1 cellular context compared by ENCODE assay signal in the genomic region with DNA sequence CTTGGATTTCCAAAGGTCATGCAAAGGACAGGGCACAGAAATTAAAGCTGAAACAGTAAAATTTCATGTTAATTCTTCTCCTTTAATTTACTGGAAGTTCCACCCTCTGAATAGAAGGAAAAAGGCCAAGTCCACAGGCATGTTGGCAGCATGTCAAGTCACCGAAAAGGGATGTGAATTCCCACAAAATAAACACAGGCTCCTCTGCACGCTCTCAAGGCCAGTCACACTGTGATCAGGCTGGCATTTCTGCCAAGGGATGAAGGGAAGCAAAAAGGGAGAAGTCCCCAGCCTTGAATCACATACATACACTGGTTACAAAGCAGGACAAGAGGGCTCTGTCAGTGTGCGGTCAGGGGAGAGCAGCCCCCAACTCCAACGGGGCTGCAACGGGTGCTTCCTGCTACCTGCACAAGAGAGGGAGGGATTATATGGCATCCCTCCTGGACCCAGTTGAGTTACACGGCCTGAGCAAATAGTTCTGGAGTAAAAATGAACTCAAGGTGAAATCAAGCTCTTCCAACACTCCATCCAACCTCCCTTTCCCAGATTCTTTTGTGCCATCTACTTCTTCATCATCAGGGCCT.
TF ChIP-seq lines count a peak whose summit lies in the region.

No MANE protein-coding gene starts in this region.

TF ChIP-seq in GM23338, 12 proteins besides CTCF, POLR2A, EP300 and RAD21 (continued from another document):
- TF ChIP-seq, protein P1, sequence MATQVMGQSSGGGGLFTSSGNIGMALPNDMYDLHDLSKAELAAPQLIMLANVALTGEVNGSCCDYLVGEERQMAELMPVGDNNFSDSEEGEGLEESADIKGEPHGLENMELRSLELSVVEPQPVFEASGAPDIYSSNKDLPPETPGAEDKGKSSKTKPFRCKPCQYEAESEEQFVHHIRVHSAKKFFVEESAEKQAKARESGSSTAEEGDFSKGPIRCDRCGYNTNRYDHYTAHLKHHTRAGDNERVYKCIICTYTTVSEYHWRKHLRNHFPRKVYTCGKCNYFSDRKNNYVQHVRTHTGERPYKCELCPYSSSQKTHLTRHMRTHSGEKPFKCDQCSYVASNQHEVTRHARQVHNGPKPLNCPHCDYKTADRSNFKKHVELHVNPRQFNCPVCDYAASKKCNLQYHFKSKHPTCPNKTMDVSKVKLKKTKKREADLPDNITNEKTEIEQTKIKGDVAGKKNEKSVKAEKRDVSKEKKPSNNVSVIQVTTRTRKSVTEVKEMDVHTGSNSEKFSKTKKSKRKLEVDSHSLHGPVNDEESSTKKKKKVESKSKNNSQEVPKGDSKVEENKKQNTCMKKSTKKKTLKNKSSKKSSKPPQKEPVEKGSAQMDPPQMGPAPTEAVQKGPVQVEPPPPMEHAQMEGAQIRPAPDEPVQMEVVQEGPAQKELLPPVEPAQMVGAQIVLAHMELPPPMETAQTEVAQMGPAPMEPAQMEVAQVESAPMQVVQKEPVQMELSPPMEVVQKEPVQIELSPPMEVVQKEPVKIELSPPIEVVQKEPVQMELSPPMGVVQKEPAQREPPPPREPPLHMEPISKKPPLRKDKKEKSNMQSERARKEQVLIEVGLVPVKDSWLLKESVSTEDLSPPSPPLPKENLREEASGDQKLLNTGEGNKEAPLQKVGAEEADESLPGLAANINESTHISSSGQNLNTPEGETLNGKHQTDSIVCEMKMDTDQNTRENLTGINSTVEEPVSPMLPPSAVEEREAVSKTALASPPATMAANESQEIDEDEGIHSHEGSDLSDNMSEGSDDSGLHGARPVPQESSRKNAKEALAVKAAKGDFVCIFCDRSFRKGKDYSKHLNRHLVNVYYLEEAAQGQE (IDR thresholded peaks at IDR 0.05; ENCODE audit: unreplicated experiment): no peak
- TF ChIP-seq ZNF114 (CRISPR knock-in tag; IDR thresholded peaks at IDR 0.05): no peak
- no peak for TF ChIP-seq STAT1 (IDR thresholded peaks at IDR 0.05; ENCODE audit: unreplicated experiment)
- TF ChIP-seq POLR2AphosphoS5 (IDR thresholded peaks at IDR 0.05; ENCODE audit: low read depth): no peak
- TF ChIP-seq CREB1 (CRISPR knock-in tag; IDR thresholded peaks at IDR 0.05; ENCODE audit: low read depth): no peak
